8 cellular contexts compared by ENCODE assay signal in genomic region chr1:101025680-101026393, GRCh38. TPM values are rescaled to one million over a fixed set of nuclear protein-coding genes. Genes with fewer than 3 reads are reported as not detected.
DNase-seq lines count a peak whose midpoint lies in the region; ATAC-seq and TF ChIP-seq lines count a peak whose summit lies in the region.

Gene DPH5 (minus strand): TSS chr1:101025784. CDS start chr1:101025443, 341 bp downstream.

- H3K27me3 ChIP-seq in HUES48 (ENCODE audit: control insufficient read depth, insufficient read depth, low read length), result no peaks in the 10 kb centered on the region
- H3K27me3 ChIP-seq in mononuclear cell (ENCODE audit: insufficient read depth, low read length), result no peaks in the 10 kb centered on the region

- peak within 1 kb of the TSS; percentile 94 for H3K9ac ChIP-seq in HUES48 (ENCODE audit: low read depth, low read length)

- POLR2A ChIA-PET in OCI-LY7 (lab: Charles Lee), result interaction anchor here (0.7 to 1.9 kb wide), 5 partner anchors 21 to 259 kb away, joined by 3 to 4 read pairs (median 4); no protein-coding TSS in a partner anchor

- DNase-seq in Caki2 (ENCODE audit: low read depth), result peak; percentile 85
- DNase-seq in OCI-LY7 (ENCODE audit: low spot score), result peak; percentile 92
- peak; percentile 85 for DNase-seq in activated T-cell treated with anti-CD3 and anti-CD28 coated beads for 24 hours (ENCODE audit: low read depth)
- peak; percentile 90 for DNase-seq in epithelial cell of esophagus (ENCODE audit: low read depth)
- DNase-seq in stimulated activated CD8-positive, alpha-beta memory T cell treated with anti-CD3 and anti-CD28 coated beads, Interleukin-4, amount 100 ng/mL, for 1 hour (ENCODE audit: low read depth in 2 of 2, low spot score in 1 of 2), result peak; percentile 54 to 76

- H3K27ac ChIP-seq in HUES48 (ENCODE audit: low read depth, low read length) (peak within 1 kb of the TSS; percentile 87), OCI-LY7 (ENCODE audit: low read depth, low read length, poor library complexity, severe bottlenecking) (peak within 1 kb of the TSS; percentile 23)

- ATAC-seq in GM21381 (IDR thresholded peaks at IDR 0.05; ENCODE audit: unreplicated experiment), result peak; percentile 72

- TF ChIP-seq CTCF in OCI-LY7 (conservative IDR thresholded peaks at IDR 0.05; ENCODE audit: low read length) (no peak), epithelial cell of esophagus (IDR thresholded peaks at IDR 0.05; ENCODE audit: insufficient read depth, low read depth, low read length, missing control alignments) (no peak)

- peaks cover 55% of the 10 kb centered on the region for H3K79me2 ChIP-seq in OCI-LY7 (ENCODE audit: insufficient read depth, low read depth, low read length)

- peak within 1 kb of the TSS; percentile 76 for H3K4me3 ChIP-seq in HUES48 (ENCODE audit: low read depth, low read length)
- peak within 1 kb of the TSS; percentile 78 for H3K4me3 ChIP-seq in OCI-LY7 (ENCODE audit: low read depth, low read length, poor library complexity, severe bottlenecking)
- H3K4me3 ChIP-seq in epithelial cell of esophagus (ENCODE audit: low read length), result peak within 1 kb of the TSS; percentile 84
- peak within 1 kb of the TSS; percentile 76 for H3K4me3 ChIP-seq in mononuclear cell (ENCODE audit: low read length)

- BruUV-seq in OCI-LY7 (replicated peaks; lab: Mats Ljungman, UMichigan), result no TSS peak

- no peaks in the 10 kb centered on the region for H4K20me1 ChIP-seq in OCI-LY7 (ENCODE audit: insufficient read depth, low read length)

- intact Hi-C loops in OCI-LY7 (cut with micrococcal nuclease; ENCODE audit: unreplicated experiment), result loop anchor here (5.0 to 10.0 kb wide), 3 partner anchors 221 to 674 kb away; partner anchors contain the start of gene CDC14A

- H3K9me3 ChIP-seq in HUES48 (ENCODE audit: control insufficient read depth, insufficient read depth, low read length) (no peaks in the 10 kb centered on the region), OCI-LY7 (ENCODE audit: low read length) (no peaks in the 10 kb centered on the region), mononuclear cell (ENCODE audit: low read depth, low read length) (no peaks in the 10 kb centered on the region)

- H3K4me1 ChIP-seq in HUES48 (ENCODE audit: control insufficient read depth, insufficient read depth, low read length) (peaks cover 32% of the 10 kb centered on the region), OCI-LY7 (ENCODE audit: insufficient read depth, low read length, poor library complexity, severe bottlenecking) (peaks cover 41% of the 10 kb centered on the region), mononuclear cell (ENCODE audit: insufficient read depth, low read length) (peaks cover 34% of the 10 kb centered on the region)

- H3K36me3 ChIP-seq in HUES48 (ENCODE audit: control insufficient read depth, insufficient read depth, low read length), result peaks cover 29% of the 10 kb centered on the region
- peaks cover 43% of the 10 kb centered on the region for H3K36me3 ChIP-seq in OCI-LY7 (ENCODE audit: insufficient read depth, low read length)

- CTCF ChIA-PET in OCI-LY7 (lab: Charles Lee; ENCODE audit: unreplicated experiment), result no interaction called here

- no peaks in the 10 kb centered on the region for H3K9me2 ChIP-seq in OCI-LY7 (ENCODE audit: insufficient read depth, low read length)

- H2AFZ ChIP-seq in OCI-LY7 (ENCODE audit: low read length), result peak within 1 kb of the TSS; percentile 76

- peak within 1 kb of the TSS; percentile 94 for H3K4me2 ChIP-seq in OCI-LY7 (ENCODE audit: low read length)

- in situ Hi-C loops in Caki2 (cut with HindIII; ENCODE audit: low pct_unique_long_range_greater_than_20kb, low sequenced_read_pairs), result no loop called here

RNA-seq across cellular contexts. Expression of gene DPH5, which starts in this region (rescaled TPM):
- total RNA-seq in Caki2 (2014; rRNA removed; shearing (Covaris generic); ENCODE audit: low replicate concordance), result 47.2 and 72.9 TPM in 2 replicates
- total RNA-seq in OCI-LY7 (2014; rRNA removed; shearing (Covaris generic)), result 19.4 and 20.3 TPM in 2 replicates
- total RNA-seq in OCI-LY7 (2022), result 44.1 and 45.6 TPM in 2 replicates
- total RNA-seq in mononuclear cell, result 42.1 TPM

Comparison
In these comparisons a context has a peak if more than half of its experiments do, and no peak if none do; other contexts are left out.
1. Peak in every context shown above with its lines: DNase-seq, ATAC-seq, H3K4me3 ChIP-seq and H3K27ac ChIP-seq.